ENCODE assay signal across 16 cellular contexts in genomic region chr3:72635551-72635950, GRCh38.
DNase-seq lines count a peak whose midpoint lies in the region; ATAC-seq, FAIRE-seq and TF ChIP-seq lines count a peak whose summit lies in the region.
"Had no signal": no experiment of that assay in that cellular context is flagged by ENCODE, and none has a peak within 500 bp of the region (broad histone marks: within the 10 kb centered on the region; RNA-seq: fewer than 3 reads in every experiment).

No MANE protein-coding gene starts in this region.

- peak overlapping the region; percentile 20 for H3K27ac Mint-ChIP-seq in activated CD4-positive, alpha-beta T cell treated with anti-CD3 and anti-CD28 coated beads, Interleukin-2, amount 10 ng/mL, durations not matched to agents 24 days and 14 days
- peak overlapping the region; percentile 2 for H3K27ac Mint-ChIP-seq in stimulated activated naive CD8-positive, alpha-beta T cell treated with anti-CD3 and anti-CD28 coated beads, Interleukin-15, Interleukin-2, amounts not matched to agents 100 ng/mL and 50 ng/mL, for 24 hours
- no peak overlapping the region for H3K27ac Mint-ChIP-seq in stimulated activated naive CD8-positive, alpha-beta T cell treated with anti-CD3 and anti-CD28 coated beads, Interleukin-15, amount 100 ng/mL, for 72 hours
- H3K27ac Mint-ChIP-seq: CD4-positive, alpha-beta memory T cell; H9 had no signal

- no peak for DNase-seq in activated CD4-positive, alpha-beta T cell treated with anti-CD3 and anti-CD28 coated beads, Interleukin-2, amount 10 ng/mL, durations not matched to agents 24 days and 14 days
- DNase-seq in activated CD4-positive, alpha-beta T cell treated with anti-CD3 and anti-CD28 coated beads, Interleukin-2, amount 50 U/mL, for 4 hours = no peak
- DNase-seq in stimulated activated naive CD8-positive, alpha-beta T cell treated with anti-CD3 and anti-CD28 coated beads, Interleukin-15, amount 100 ng/mL, for 72 hours = no peak
- DNase-seq in GM12878 (ENCODE audit: low read depth, low spot score) (no peak), NCI-H1436 treated with DMSO at 0.1 percent for 48 hours (lab: John Stamatoyannopoulos, UW) (no peak), SIG-M5 (lab: John Stamatoyannopoulos, UW) (no peak)
- DNase-seq: 8988T; CD4-positive, alpha-beta memory T cell; DMS153; DMS79; GDM1; H9 had no signal

- H4K20me1 ChIP-seq in GM12878 (ENCODE audit: control insufficient read depth, insufficient read depth) = no peaks in the 10 kb centered on the region
- H4K20me1 ChIP-seq: BLaER1 had no signal

- no peaks in the 10 kb centered on the region for H3K36me3 ChIP-seq in GM12878 (ENCODE audit: control insufficient read depth in 2 of 2, insufficient read depth in 2 of 2, low read length in 1 of 2)
- H3K36me3 ChIP-seq: BLaER1 had no signal

- H2AFZ ChIP-seq in GM12878 (ENCODE audit: control insufficient read depth, low read depth, low read length) = no peak overlapping the region

- no peak for TF ChIP-seq CTCF in GM12878 (IDR thresholded peaks at IDR 0.05 in 2 of 3, conservative IDR thresholded peaks at IDR 0.05 in 1 of 3; ENCODE audit: control insufficient read depth in 2 of 3, extremely low read depth in 1 of 3, insufficient read depth in 1 of 3, low read depth in 3 of 3, low read length in 3 of 3)

- TF ChIP-seq RAD21 in GM12878 (IDR thresholded peaks at IDR 0.05; ENCODE audit: insufficient read depth, low read depth, low read length) = no peak

- POLR2A ChIA-PET in GM12878 (lab: Charles Lee) = interaction anchor here (0.6 kb wide), 1 partner anchor 140 kb away, joined by 7 read pairs; no protein-coding TSS in a partner anchor

- 77% methylated on average over 4 of the region's 4 CpGs for WGBS in GM12878 (ENCODE audit: insufficient coverage, insufficient replicate concordance, low lambda C conversion rate, missing lambda C conversion rate)

- CTCF ChIA-PET in GM12878 (lab: Yijun Ruan, JAX) = interaction anchor here (0.7 to 2.4 kb wide), 2 partner anchors 30 kb away, joined by 3 to 7 read pairs; no protein-coding TSS in a partner anchor

- no peaks in the 10 kb centered on the region for H3K27me3 ChIP-seq in GM12878 (replicated peaks in 1 of 2; ENCODE audit: control insufficient read depth in 2 of 2, insufficient read depth in 2 of 2, low read length in 1 of 2)

- no peaks in the 10 kb centered on the region for H3K36me3 Mint-ChIP-seq in activated CD4-positive, alpha-beta T cell treated with anti-CD3 and anti-CD28 coated beads, Interleukin-2, amount 10 ng/mL, durations not matched to agents 24 days and 14 days (ENCODE audit: low read depth)
- H3K36me3 Mint-ChIP-seq in stimulated activated naive CD8-positive, alpha-beta T cell treated with anti-CD3 and anti-CD28 coated beads, Interleukin-15, Interleukin-2, amounts not matched to agents 100 ng/mL and 50 ng/mL, for 24 hours (ENCODE audit: low read depth) = no peaks in the 10 kb centered on the region
- H3K36me3 Mint-ChIP-seq: CD4-positive, alpha-beta memory T cell had no signal

- H3K9me3 Mint-ChIP-seq in activated CD4-positive, alpha-beta T cell treated with anti-CD3 and anti-CD28 coated beads, Interleukin-2, amount 10 ng/mL, durations not matched to agents 24 days and 14 days = peaks cover 9% of the 10 kb centered on the region
- H3K9me3 Mint-ChIP-seq in stimulated activated naive CD8-positive, alpha-beta T cell treated with anti-CD3 and anti-CD28 coated beads, Interleukin-15, Interleukin-2, amounts not matched to agents 100 ng/mL and 50 ng/mL, for 24 hours = no peaks in the 10 kb centered on the region
- H3K9me3 Mint-ChIP-seq in stimulated activated naive CD8-positive, alpha-beta T cell treated with anti-CD3 and anti-CD28 coated beads, Interleukin-15, amount 100 ng/mL, for 72 hours = peaks cover 4 to 9% of the 10 kb centered on the region in 2 donors
- H3K9me3 Mint-ChIP-seq: H9 had no signal

- FAIRE-seq in GM12878 (lab: Jason Lieb, UNC) = no peak
- FAIRE-seq: H1 had no signal

- no peaks in the 10 kb centered on the region for H3K27me3 Mint-ChIP-seq in activated CD4-positive, alpha-beta T cell treated with anti-CD3 and anti-CD28 coated beads, Interleukin-2, amount 10 ng/mL, durations not matched to agents 24 days and 14 days
- peaks cover 18% of the 10 kb centered on the region for H3K27me3 Mint-ChIP-seq in stimulated activated naive CD8-positive, alpha-beta T cell treated with anti-CD3 and anti-CD28 coated beads, Interleukin-15, Interleukin-2, amounts not matched to agents 100 ng/mL and 50 ng/mL, for 24 hours
- H3K27me3 Mint-ChIP-seq in stimulated activated naive CD8-positive, alpha-beta T cell treated with anti-CD3 and anti-CD28 coated beads, Interleukin-15, amount 100 ng/mL, for 72 hours = peaks cover 19% of the 10 kb centered on the region

- TF ChIP-seq EP300 in GM12878 (IDR thresholded peaks at IDR 0.05; ENCODE audit: borderline replicate concordance in 1 of 2, control insufficient read depth in 1 of 2, low read depth in 2 of 2, low read length in 2 of 2) = no peak

- H3K4me3 ChIP-seq in GM12878 = no peak overlapping the region
- H3K4me3 ChIP-seq: BLaER1 had no signal

- no TSS peak for BruUV-seq in GM12878 (replicated peaks; lab: Mats Ljungman, UMichigan)

- no peak overlapping the region for H3K4me3 Mint-ChIP-seq in activated CD4-positive, alpha-beta T cell treated with anti-CD3 and anti-CD28 coated beads, Interleukin-2, amount 10 ng/mL, durations not matched to agents 24 days and 14 days
- no peak overlapping the region for H3K4me3 Mint-ChIP-seq in stimulated activated naive CD8-positive, alpha-beta T cell treated with anti-CD3 and anti-CD28 coated beads, Interleukin-15, Interleukin-2, amounts not matched to agents 100 ng/mL and 50 ng/mL, for 24 hours
- no peak overlapping the region for H3K4me3 Mint-ChIP-seq in stimulated activated naive CD8-positive, alpha-beta T cell treated with anti-CD3 and anti-CD28 coated beads, Interleukin-15, amount 100 ng/mL, for 72 hours
- H3K4me3 Mint-ChIP-seq: CD14-positive monocyte; CD4-positive, alpha-beta memory T cell; H9 had no signal

- H3K4me2 ChIP-seq in GM12878 (ENCODE audit: control insufficient read depth, insufficient read depth) = no peak overlapping the region
- H3K4me2 ChIP-seq: BLaER1 had no signal

- ATAC-seq in stimulated activated naive CD8-positive, alpha-beta T cell treated with anti-CD3 and anti-CD28 coated beads, Interleukin-15, amount 100 ng/mL, for 72 hours = no peak
- no peak for ATAC-seq in GM12878

- RAD21 ChIA-PET in GM12878 (lab: Charles Lee; ENCODE audit: unreplicated experiment) = no interaction called here

- no peak overlapping the region for H3K9ac ChIP-seq in GM12878 (ENCODE audit: control insufficient read depth, insufficient read depth, low read length)
- H3K9ac ChIP-seq: BLaER1 had no signal

- peaks cover 29% of the 10 kb centered on the region for H3K4me1 Mint-ChIP-seq in activated CD4-positive, alpha-beta T cell treated with anti-CD3 and anti-CD28 coated beads, Interleukin-2, amount 10 ng/mL, durations not matched to agents 24 days and 14 days
- H3K4me1 Mint-ChIP-seq in stimulated activated naive CD8-positive, alpha-beta T cell treated with anti-CD3 and anti-CD28 coated beads, Interleukin-15, Interleukin-2, amounts not matched to agents 100 ng/mL and 50 ng/mL, for 24 hours (ENCODE audit: low read depth) = peaks cover 43% of the 10 kb centered on the region
- H3K4me1 Mint-ChIP-seq in stimulated activated naive CD8-positive, alpha-beta T cell treated with anti-CD3 and anti-CD28 coated beads, Interleukin-15, amount 100 ng/mL, for 72 hours = peaks cover 55% of the 10 kb centered on the region
- H3K4me1 Mint-ChIP-seq: CD4-positive, alpha-beta memory T cell; H9 had no signal

- in situ Hi-C loops in GM12878 (cut with MboI) = no loop called here

- H3K9me3 ChIP-seq in GM12878 (replicated peaks; ENCODE audit: control insufficient read depth, insufficient read depth, low read length) = peaks cover 3% of the 10 kb centered on the region; the same call in 1 of the 3 replicates

- H3K79me2 ChIP-seq in GM12878 (ENCODE audit: control insufficient read depth, insufficient read depth, low read length) = no peaks in the 10 kb centered on the region

- SMC1A ChIA-PET in GM12878 (lab: Charles Lee; ENCODE audit: uncharacterized antibody, unreplicated experiment) = interaction anchor here (0.6 to 2.2 kb wide), 4 partner anchors 48 to 700 kb away, joined by 3 to 5 read pairs (median 4); no protein-coding TSS in a partner anchor

- peaks cover 16% of the 10 kb centered on the region for H3K4me1 ChIP-seq in GM12878 (ENCODE audit: control insufficient read depth, insufficient read depth, low read length)

- no peak overlapping the region for H3K27ac ChIP-seq in GM12878 (ENCODE audit: control insufficient read depth, insufficient read depth)
- H3K27ac ChIP-seq: BLaER1 had no signal

- intact Hi-C loops in activated CD4-positive, alpha-beta T cell treated with anti-CD3 and anti-CD28 coated beads, Interleukin-2, amount 10 ng/mL, durations not matched to agents 24 days and 14 days (cut with micrococcal nuclease) = loop anchor here (2.0 to 10.0 kb wide), 7 partner anchors 87 to 911 kb away; partner anchors contain the start of gene EIF4E3
- intact Hi-C loops in GM12878 (cut with micrococcal nuclease; ENCODE audit: unreplicated experiment) = no loop called here

- no peak for TF ChIP-seq POLR2A in GM12878 (IDR thresholded peaks at IDR 0.05; ENCODE audit: low read depth, low read length)

TF ChIP-seq in GM12878, 131 proteins besides CTCF, POLR2A, EP300 and RAD21:
- TF ChIP-seq ZNF24 (IDR thresholded peaks at IDR 0.05) (peak; percentile 95), ZNF274 (IDR thresholded peaks at IDR 0.05; ENCODE audit: insufficient read depth, insufficient read length) (no peak)
TF ChIP-seq in GM12878: peak in this region for 1.

Comparison
In these comparisons a context has a peak if more than half of its experiments do, and no peak if none do; other contexts are left out.
1. H3K27ac Mint-ChIP-seq: peak in activated CD4-positive, alpha-beta T cell treated with anti-CD3 and anti-CD28 coated beads, Interleukin-2, amount 10 ng/mL, durations not matched to agents 24 days and 14 days (single experiment) and stimulated activated naive CD8-positive, alpha-beta T cell treated with anti-CD3 and anti-CD28 coated beads, Interleukin-15, Interleukin-2, amounts not matched to agents 100 ng/mL and 50 ng/mL, for 24 hours (single experiment); none in stimulated activated naive CD8-positive, alpha-beta T cell treated with anti-CD3 and anti-CD28 coated beads, Interleukin-15, amount 100 ng/mL, for 72 hours (0 of 2).